Comparison of ENCODE assay signal across 8 cellular contexts in the genomic region with DNA sequence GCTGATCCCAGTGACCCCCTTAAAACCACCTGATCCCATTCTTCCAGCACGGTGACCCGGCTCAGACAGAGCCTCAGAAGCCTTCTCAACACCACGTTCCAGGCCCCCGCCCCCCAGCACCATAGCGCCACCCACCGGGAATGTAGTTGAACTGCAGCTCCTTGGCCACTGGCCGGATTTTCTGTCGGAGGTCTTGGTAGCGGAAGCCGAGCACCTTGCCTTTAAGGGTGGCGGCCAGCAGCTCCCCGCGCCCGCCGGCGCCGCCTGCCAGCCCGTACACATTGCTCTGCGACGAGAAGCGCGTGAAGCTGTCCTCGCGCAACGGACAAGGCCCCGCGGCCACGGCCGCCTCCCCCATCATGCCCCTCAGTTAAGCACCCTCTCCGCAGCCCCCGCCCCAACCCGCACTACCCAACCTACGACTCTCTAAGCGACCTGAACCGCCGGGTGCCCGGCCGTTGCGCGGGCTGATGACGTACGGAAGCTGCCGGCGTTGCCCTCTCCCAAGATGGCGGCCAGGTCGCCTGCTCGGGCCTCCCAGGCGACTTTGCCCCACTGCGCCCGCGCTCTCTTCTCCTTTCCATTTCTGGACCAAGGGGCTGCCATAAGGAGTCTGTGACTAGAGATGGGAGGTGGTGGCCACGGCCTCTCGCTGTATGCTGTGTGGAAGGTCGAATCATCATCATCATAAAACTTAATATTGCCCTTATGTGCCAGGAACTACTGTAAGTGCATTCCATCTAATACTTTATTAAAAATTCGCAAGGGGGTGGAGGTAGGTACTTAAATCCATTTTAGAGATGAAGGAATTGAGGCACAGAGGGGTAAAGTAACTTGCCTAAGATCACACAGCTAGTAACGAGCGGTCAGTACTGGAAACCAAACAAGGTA. TPM values are rescaled to one million over a fixed set of nuclear protein-coding genes. Genes with fewer than 3 reads are reported as not detected.
DNase-seq lines count a peak whose midpoint lies in the region; ATAC-seq and TF ChIP-seq lines count a peak whose summit lies in the region.

Gene KPTN, minus strand, starts transcription at position 420 of the 891 bp plus-strand sequence. Its CDS starts 59 bp downstream, at position 361.

- peak; percentile 97 for TF ChIP-seq CTCF in AG04450 (IDR thresholded peaks at IDR 0.05; ENCODE audit: low read depth, low read length)

- ATAC-seq in GM18907 (IDR thresholded peaks at IDR 0.05; ENCODE audit: unreplicated experiment) (peak; percentile 65), HG03196 (IDR thresholded peaks at IDR 0.05; ENCODE audit: unreplicated experiment) (peak; percentile 63)

- CTCF ChIA-PET in AG04450 (lab: Charles Lee): interaction anchor here (0.5 to 1.8 kb wide), 16 partner anchors 9 to 222 kb away, joined by 3 to 13 read pairs (median 4); no protein-coding TSS in a partner anchor

- peak within 1 kb of the TSS; percentile 80 for H3K4me3 ChIP-seq in AG04450 (ENCODE audit: low read depth, low read length)

- no peaks in the 10 kb centered on the region; the same call in 1 of the 2 replicates for H3K9me3 ChIP-seq in AG04450 (ENCODE audit: control insufficient read depth, insufficient read depth, low read length)

- no peaks in the 10 kb centered on the region for H3K27me3 ChIP-seq in AG04450 (ENCODE audit: control insufficient read depth, insufficient read depth, low read length)

- DNase-seq in AG04450 (ENCODE audit: low read depth, low spot score) (peak; percentile 78), NCI-H345 (lab: John Stamatoyannopoulos, UW) (peak; percentile 85), islet precursor cell (peak; percentile 95)
- peak; percentile 77 to 86 (median 84) for DNase-seq in activated CD4-positive, CD25-positive, alpha-beta regulatory T cell (lab: John Stamatoyannopoulos, UW)
- peak; percentile 86 for DNase-seq in central memory CD4-positive, alpha-beta T cell
- DNase-seq in stimulated activated CD4-positive, alpha-beta T cell treated with anti-CD3 and anti-CD28 coated beads, Interleukin-12 subunit alpha, Interleukin-12 subunit beta, amount 100 ng/mL, for 24 hours (ENCODE audit: low read depth in 2 of 2): peak; percentile 80 to 86

- peak within 1 kb of the TSS; percentile 83 for H3K27ac ChIP-seq in AG04450 (ENCODE audit: low read depth, low read length)

- POLR2A ChIA-PET in AG04450 (lab: Yijun Ruan, JAX): interaction anchor here (0.6 to 1.7 kb wide), 14 partner anchors 10 to 223 kb away, joined by 3 to 10 read pairs (median 4); partner anchors contain the start of genes DHX34, NAPA and SLC8A2

RNA-seq across cellular contexts. Expression of gene KPTN, which starts in this region (rescaled TPM):
- polyA plus RNA-seq in AG04450 (2011; rRNA removed): 5.7 and 7.4 TPM in 2 replicates
- polyA minus RNA-seq in AG04450 (2011; rRNA and poly(A)+ RNA removed): 5.0 and 5.4 TPM in 2 replicates

Comparison
In these comparisons a context has a peak if more than half of its experiments do, and no peak if none do; other contexts are left out.
1. Peak in every context shown above with its lines: DNase-seq, ATAC-seq, H3K4me3 ChIP-seq and H3K27ac ChIP-seq.